Comparison of ENCODE assay signal across 2 cellular contexts in genomic region chr20:49978685-49979029, GRCh38.
TF ChIP-seq lines count a peak whose summit lies in the region.

No MANE protein-coding gene starts in this region.

TF ChIP-seq in GM23338, 12 proteins besides CTCF, POLR2A, EP300 and RAD21:
- TF ChIP-seq POLR2AphosphoS5 (IDR thresholded peaks at IDR 0.05; ENCODE audit: low read depth) (no peak), ZNF331 (CRISPR knock-in tag; IDR thresholded peaks at IDR 0.05; ENCODE audit: low read depth) (no peak), STAT1 (IDR thresholded peaks at IDR 0.05; ENCODE audit: unreplicated experiment) (no peak), REST (IDR thresholded peaks at IDR 0.05; ENCODE audit: unreplicated experiment) (no peak), ZNF462 (CRISPR knock-in tag; IDR thresholded peaks at IDR 0.05) (no peak), NANOG (IDR thresholded peaks at IDR 0.05; ENCODE audit: borderline replicate concordance) (no peak), ETS1 (IDR thresholded peaks at IDR 0.05) (no peak), EZH2 (IDR thresholded peaks at IDR 0.05; ENCODE audit: low read depth, unreplicated experiment) (no peak), EZH2phosphoT487 (IDR thresholded peaks at IDR 0.05; ENCODE audit: unreplicated experiment) (no peak), CREB1 (CRISPR knock-in tag; IDR thresholded peaks at IDR 0.05; ENCODE audit: low read depth) (no peak), ZNF114 (CRISPR knock-in tag; IDR thresholded peaks at IDR 0.05) (no peak), JUNB (IDR thresholded peaks at IDR 0.05; ENCODE audit: unreplicated experiment) (no peak)

TF ChIP-seq in GM12891, 5 proteins besides CTCF, POLR2A, EP300 and RAD21:
- TF ChIP-seq TAF1 (IDR thresholded peaks at IDR 0.05; ENCODE audit: low read depth, low read length) = no peak
- no peak for TF ChIP-seq SPI1 (IDR thresholded peaks at IDR 0.05; ENCODE audit: low read depth, low read length)
- no peak for TF ChIP-seq POLR2AphosphoS5 (IDR thresholded peaks at IDR 0.05; ENCODE audit: low read depth, low read length)
- TF ChIP-seq PAX5 (IDR thresholded peaks at IDR 0.05; ENCODE audit: insufficient read depth, low read length, severe bottlenecking) = no peak
- TF ChIP-seq POU2F2 (IDR thresholded peaks at IDR 0.05; ENCODE audit: low read depth, low read length) = no peak
